ENCODE assay signal across 22 cellular contexts in genomic region chr9:134361426-134361825, GRCh38. TPM values are rescaled to one million over a fixed set of nuclear protein-coding genes. Genes with fewer than 3 reads are reported as not detected.
DNase-seq lines count a peak whose midpoint lies in the region; ATAC-seq and TF ChIP-seq lines count a peak whose summit lies in the region.
"Had no signal": no experiment of that assay in that cellular context is flagged by ENCODE, and none has a peak within 500 bp of the region (broad histone marks: within the 10 kb centered on the region; RNA-seq: fewer than 3 reads in every experiment).

No MANE protein-coding gene starts in this region.

- H3K27ac ChIP-seq in ascending aorta (peak overlapping the region; percentile 72 to 86), neutrophil (peak overlapping the region; percentile 89), tibial nerve (peak overlapping the region in 3 of 4 donors; percentile 32 to 94 (median 69)), GM23338 (ENCODE audit: low read depth) (no peak overlapping the region)
- H3K27ac ChIP-seq: cardiac muscle cell had no signal

- no peaks in the 10 kb centered on the region for H3K9me2 ChIP-seq in GM23338 (ENCODE audit: insufficient read depth)

- H3K4me1 Mint-ChIP-seq in activated T-helper 2 cell treated with anti-CD3 and anti-CD28 coated beads, Interferon-gamma antibody, Interleukin-2, Interleukin-4, amounts not matched to agents 10 μg/mL and 5 μg/mL and 100 μg/mL, durations not matched to agents 14 hours and 24 hours and 36 hours (ENCODE audit: low read depth) = no peaks in the 10 kb centered on the region
- no peaks in the 10 kb centered on the region for H3K4me1 Mint-ChIP-seq in activated T-cell treated with anti-CD3 and anti-CD28 coated beads, Interleukin-2, amount 50 U/mL, for 24 hours (ENCODE audit: low read depth)
- peaks cover 3% of the 10 kb centered on the region; the same call in 2 of the 3 replicates for H3K4me1 Mint-ChIP-seq in GM23338

- DNase-seq in NCI-H1436 (lab: John Stamatoyannopoulos, UW) (peak; percentile 37), NCI-H1436 treated with DMSO at 0.1 percent for 48 hours (lab: John Stamatoyannopoulos, UW) (no peak), ascending aorta (ENCODE audit: low spot score in 2 of 2) (no peak), tibial nerve (ENCODE audit: low spot score in 2 of 2) (no peak), GM23338 (ENCODE audit: low spot score) (no peak)
- no peak for DNase-seq in activated T-helper 2 cell treated with anti-CD3 and anti-CD28 coated beads, Interferon-gamma antibody, Interleukin-2, Interleukin-4, amounts not matched to agents 10 μg/mL and 5 μg/mL and 100 μg/mL, durations not matched to agents 14 hours and 24 hours and 36 hours (ENCODE audit: low spot score)
- no peak for DNase-seq in activated T-cell treated with anti-CD3 and anti-CD28 coated beads, Interleukin-2, amount 50 U/mL, for 24 hours
- DNase-seq: 8988T; activated CD8-positive, alpha-beta T cell treated with anti-CD3 and anti-CD28 coated beads, Interleukin-2, amount 10 ng/mL, durations not matched to agents 7 days and 5 days; AML-193; amniotic stem cell; DMS79; erythroblast; foreskin melanocyte; islet precursor cell; NCI-H146; NCI-H2171 treated with DMSO at 0.1 percent for 48 hours; T-helper 9 cell had no signal

- no peaks in the 10 kb centered on the region for H3K9me3 ChIP-seq in ascending aorta
- no peaks in the 10 kb centered on the region for H3K9me3 ChIP-seq in neutrophil
- H3K9me3 ChIP-seq in tibial nerve = no peaks in the 10 kb centered on the region
- H3K9me3 ChIP-seq: MG63 had no signal

- no peaks in the 10 kb centered on the region for H3F3A ChIP-seq in GM23338 (replicated peaks; ENCODE audit: low read depth)

- H3K4me1 ChIP-seq in ascending aorta (peaks cover 33 to 72% of the 10 kb centered on the region in 2 donors), neutrophil (ENCODE audit: control insufficient read depth in 1 of 2, insufficient read depth in 1 of 2, low read depth in 1 of 2, low read length in 1 of 2) (peaks cover 70 to 94% of the 10 kb centered on the region in 2 experiments), tibial nerve (peaks cover 0 to 100% (median 69%) of the 10 kb centered on the region in 4 donors), GM23338 (ENCODE audit: insufficient read depth) (no peaks in the 10 kb centered on the region)

- no peak overlapping the region for H3K4me3 Mint-ChIP-seq in activated T-helper 2 cell treated with anti-CD3 and anti-CD28 coated beads, Interferon-gamma antibody, Interleukin-2, Interleukin-4, amounts not matched to agents 10 μg/mL and 5 μg/mL and 100 μg/mL, durations not matched to agents 14 hours and 24 hours and 36 hours (ENCODE audit: low read depth)
- H3K4me3 Mint-ChIP-seq in activated T-cell treated with anti-CD3 and anti-CD28 coated beads, Interleukin-2, amount 50 U/mL, for 24 hours = no peak overlapping the region
- H3K4me3 Mint-ChIP-seq in GM23338 = no peak overlapping the region
- H3K4me3 Mint-ChIP-seq: activated CD8-positive, alpha-beta T cell treated with anti-CD3 and anti-CD28 coated beads, Interleukin-2, amount 10 ng/mL, durations not matched to agents 7 days and 5 days had no signal

- no peak overlapping the region for H3K27ac Mint-ChIP-seq in activated T-helper 2 cell treated with anti-CD3 and anti-CD28 coated beads, Interferon-gamma antibody, Interleukin-2, Interleukin-4, amounts not matched to agents 10 μg/mL and 5 μg/mL and 100 μg/mL, durations not matched to agents 14 hours and 24 hours and 36 hours
- H3K27ac Mint-ChIP-seq in activated T-cell treated with anti-CD3 and anti-CD28 coated beads, Interleukin-2, amount 50 U/mL, for 24 hours = no peak overlapping the region
- H3K27ac Mint-ChIP-seq in GM23338 = no peak overlapping the region
- H3K27ac Mint-ChIP-seq: activated CD8-positive, alpha-beta T cell treated with anti-CD3 and anti-CD28 coated beads, Interleukin-2, amount 10 ng/mL, durations not matched to agents 7 days and 5 days had no signal

- 79 to 85% methylated on average over 12 to 16 of the region's 16 CpGs for WGBS in tibial nerve, 2 donors

- H3K4me3 ChIP-seq in ascending aorta (peak overlapping the region in 1 of 2 donors; percentile 9), neutrophil (ENCODE audit: low read depth in 1 of 2, low read length in 1 of 2) (no peak overlapping the region), tibial nerve (no peak overlapping the region), GM23338 (no peak overlapping the region)
- H3K4me3 ChIP-seq: cardiac muscle cell, lung, MG63 had no signal

- no peaks in the 10 kb centered on the region for H3K9me3 Mint-ChIP-seq in activated T-helper 2 cell treated with anti-CD3 and anti-CD28 coated beads, Interferon-gamma antibody, Interleukin-2, Interleukin-4, amounts not matched to agents 10 μg/mL and 5 μg/mL and 100 μg/mL, durations not matched to agents 14 hours and 24 hours and 36 hours
- H3K9me3 Mint-ChIP-seq in activated T-cell treated with anti-CD3 and anti-CD28 coated beads, Interleukin-2, amount 50 U/mL, for 24 hours = no peaks in the 10 kb centered on the region
- no peaks in the 10 kb centered on the region for H3K9me3 Mint-ChIP-seq in GM23338

- intact Hi-C loops in ascending aorta (cut with DNase I) = loop anchor here (1.0 kb wide), 1 partner anchor 46 kb away; no protein-coding TSS in a partner anchor
- intact Hi-C loops in activated T-helper 2 cell treated with anti-CD3 and anti-CD28 coated beads, Interferon-gamma antibody, Interleukin-2, Interleukin-4, amounts not matched to agents 10 μg/mL and 5 μg/mL and 100 μg/mL, durations not matched to agents 14 hours and 24 hours and 36 hours (cut with micrococcal nuclease) = no loop called here

- H3K27me3 Mint-ChIP-seq in activated T-helper 2 cell treated with anti-CD3 and anti-CD28 coated beads, Interferon-gamma antibody, Interleukin-2, Interleukin-4, amounts not matched to agents 10 μg/mL and 5 μg/mL and 100 μg/mL, durations not matched to agents 14 hours and 24 hours and 36 hours (ENCODE audit: low read depth) = no peaks in the 10 kb centered on the region
- H3K27me3 Mint-ChIP-seq in activated T-cell treated with anti-CD3 and anti-CD28 coated beads, Interleukin-2, amount 50 U/mL, for 24 hours = no peaks in the 10 kb centered on the region
- peaks cover 4% of the 10 kb centered on the region for H3K27me3 Mint-ChIP-seq in GM23338 (ENCODE audit: insufficient read depth, low read depth, poor library complexity)

- TF ChIP-seq CTCF in ascending aorta (IDR thresholded peaks at IDR 0.05) (no peak), neutrophil (IDR thresholded peaks at IDR 0.05) (no peak), tibial nerve (IDR thresholded peaks at IDR 0.05) (no peak), GM23338 (conservative IDR thresholded peaks at IDR 0.05; ENCODE audit: low read depth in 2 of 2) (no peak)

- H4K20me1 ChIP-seq in GM23338 (replicated peaks; ENCODE audit: insufficient read depth) = no peaks in the 10 kb centered on the region

- H3K27me3 ChIP-seq in ascending aorta = no peaks in the 10 kb centered on the region
- no peaks in the 10 kb centered on the region for H3K27me3 ChIP-seq in neutrophil
- no peaks in the 10 kb centered on the region for H3K27me3 ChIP-seq in tibial nerve
- H3K27me3 ChIP-seq in GM23338 (ENCODE audit: insufficient read depth) = no peaks in the 10 kb centered on the region
- H3K27me3 ChIP-seq: cardiac muscle cell, MG63 had no signal

- no peak for TF ChIP-seq EP300 in tibial nerve (IDR thresholded peaks at IDR 0.05)

- H3K36me3 ChIP-seq in ascending aorta (no peaks in the 10 kb centered on the region), neutrophil (peaks cover 7% of the 10 kb centered on the region), tibial nerve (no peaks in the 10 kb centered on the region), GM23338 (ENCODE audit: insufficient read depth) (no peaks in the 10 kb centered on the region)
- H3K36me3 ChIP-seq: cardiac muscle cell, MG63 had no signal

- no peak for TF ChIP-seq POLR2A in tibial nerve (IDR thresholded peaks at IDR 0.05)

- H3K4me2 ChIP-seq in GM23338 = no peak overlapping the region

- H3K36me3 Mint-ChIP-seq in activated T-helper 2 cell treated with anti-CD3 and anti-CD28 coated beads, Interferon-gamma antibody, Interleukin-2, Interleukin-4, amounts not matched to agents 10 μg/mL and 5 μg/mL and 100 μg/mL, durations not matched to agents 14 hours and 24 hours and 36 hours (ENCODE audit: low read depth) = no peaks in the 10 kb centered on the region
- no peaks in the 10 kb centered on the region for H3K36me3 Mint-ChIP-seq in activated T-cell treated with anti-CD3 and anti-CD28 coated beads, Interleukin-2, amount 50 U/mL, for 24 hours (ENCODE audit: low read depth)
- no peaks in the 10 kb centered on the region for H3K36me3 Mint-ChIP-seq in GM23338 (ENCODE audit: low read depth)

- H3K79me2 ChIP-seq in GM23338 (replicated peaks; ENCODE audit: insufficient read depth) = peaks cover 56% of the 10 kb centered on the region

- no peak for ATAC-seq in GM23338
- ATAC-seq: activated CD8-positive, alpha-beta T cell treated with anti-CD3 and anti-CD28 coated beads, Interleukin-2, amount 10 ng/mL, durations not matched to agents 7 days and 5 days had no signal

- no peak overlapping the region for H2AFZ ChIP-seq in GM23338

TF ChIP-seq in GM23338, 12 proteins besides CTCF, POLR2A, EP300 and RAD21:
- TF ChIP-seq EZH2phosphoT487 (IDR thresholded peaks at IDR 0.05; ENCODE audit: unreplicated experiment) = no peak
TF ChIP-seq in GM23338: peak in this region for 0.

RNA-seq across cellular contexts. Expression of gene RXRA, which starts 35.2 kb away (rescaled TPM):
- total RNA-seq in ascending aorta = 64.1 TPM
- 10 to 100 TPM; 53.5 to 61.5 (median 56.5) TPM for total RNA-seq in tibial nerve
- 22.8 and 22.9 TPM in 2 replicates for total RNA-seq in activated T-helper 2 cell treated with anti-CD3 and anti-CD28 coated beads, Interferon-gamma antibody, Interleukin-2, Interleukin-4, amounts not matched to agents 10 μg/mL and 5 μg/mL and 100 μg/mL, durations not matched to agents 14 hours and 24 hours and 36 hours
- total RNA-seq in GM23338 (2014; rRNA removed; shearing (Covaris generic)) = 14.9 and 17.9 TPM in 2 replicates
- polyA plus RNA-seq in GM23338 (2016; fragmentation: Nextera tagmentation; extraction: Ambion mirVana) = 4.8 and 4.9 TPM in 2 replicates
